In the genomic region with DNA sequence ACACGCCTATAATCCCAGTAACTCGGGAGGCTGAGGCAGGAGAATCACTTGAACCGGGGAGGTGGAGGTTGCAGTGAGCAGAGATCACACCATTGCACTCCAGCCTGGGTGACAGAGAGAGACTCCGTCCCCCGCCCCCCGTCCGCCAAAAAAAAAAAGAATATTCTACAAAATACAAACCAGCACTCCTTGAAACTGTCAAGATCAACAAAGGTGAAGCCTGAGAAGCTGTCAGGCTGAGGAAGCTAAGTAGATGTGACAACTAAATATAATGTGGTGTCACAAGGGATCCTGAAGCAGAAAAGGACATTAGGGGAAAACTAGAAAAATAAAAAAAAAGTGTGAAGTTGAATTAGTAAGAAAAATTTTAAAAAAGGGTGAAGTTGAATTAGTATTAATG, we compare ENCODE assay signal across 30 cellular contexts. TPM values are rescaled to one million over a fixed set of nuclear protein-coding genes. Genes with fewer than 3 reads are reported as not detected.
DNase-seq lines count a peak whose midpoint lies in the region; ATAC-seq and TF ChIP-seq lines count a peak whose summit lies in the region.
"Had no signal": no experiment of that assay in that cellular context is flagged by ENCODE, and none has a peak within 500 bp of the region (broad histone marks: within the 10 kb centered on the region; RNA-seq: fewer than 3 reads in every experiment).

No MANE protein-coding gene starts in this region.

- H3K9ac ChIP-seq in SK-N-SH: no peak overlapping the region
- no peak overlapping the region for H3K9ac ChIP-seq in KMS-11

- peaks cover 22 to 37% of the 10 kb centered on the region in 2 experiments for H3K36me3 ChIP-seq in SK-N-SH (replicated peaks in 1 of 2; ENCODE audit: control insufficient read depth in 1 of 2, insufficient read depth in 2 of 2, low read length in 1 of 2)
- no peaks in the 10 kb centered on the region for H3K36me3 ChIP-seq in KMS-11 (ENCODE audit: insufficient read depth)
- peaks cover 29% of the 10 kb centered on the region for H3K36me3 ChIP-seq in CD8-positive, alpha-beta T cell (ENCODE audit: insufficient read depth, low read length)
- H3K36me3 ChIP-seq: breast epithelium had no signal

- H2AFZ ChIP-seq in SK-N-SH (ENCODE audit: low read depth) (no peak overlapping the region), KMS-11 (ENCODE audit: low read depth) (no peak overlapping the region)

- H3K4me1 Mint-ChIP-seq in activated T-helper 17 cell treated with anti-CD3 and anti-CD28 coated beads, Interleukin-2, amount 50 U/mL, for 72 hours: peaks cover 14% of the 10 kb centered on the region
- peaks cover 17% of the 10 kb centered on the region for H3K4me1 Mint-ChIP-seq in nephron progenitor cell
- peaks cover 12% of the 10 kb centered on the region for H3K4me1 Mint-ChIP-seq in CD8-positive, alpha-beta T cell (ENCODE audit: low read depth)

- no peaks in the 10 kb centered on the region for H3K27me3 Mint-ChIP-seq in activated T-helper 17 cell treated with anti-CD3 and anti-CD28 coated beads, Interleukin-2, amount 50 U/mL, for 72 hours
- H3K27me3 Mint-ChIP-seq in nephron progenitor cell (ENCODE audit: low read depth, poor library complexity): no peaks in the 10 kb centered on the region
- H3K27me3 Mint-ChIP-seq in CD8-positive, alpha-beta T cell (ENCODE audit: low read depth): no peaks in the 10 kb centered on the region
- H3K27me3 Mint-ChIP-seq: CD4-positive, alpha-beta memory T cell had no signal

- peaks cover 16% of the 10 kb centered on the region for H3F3A ChIP-seq in SK-N-SH (replicated peaks; ENCODE audit: insufficient read depth)

- WGBS in SK-N-SH (ENCODE audit: low lambda C conversion rate): 97% methylated on average over 7 of the region's 7 CpGs

- peaks cover 52% of the 10 kb centered on the region for H3K36me3 Mint-ChIP-seq in activated T-helper 17 cell treated with anti-CD3 and anti-CD28 coated beads, Interleukin-2, amount 50 U/mL, for 72 hours (ENCODE audit: low read depth)
- peaks cover 45% of the 10 kb centered on the region for H3K36me3 Mint-ChIP-seq in nephron progenitor cell (ENCODE audit: low read depth)
- H3K36me3 Mint-ChIP-seq in CD8-positive, alpha-beta T cell: peaks cover 44% of the 10 kb centered on the region

- H3K9me3 Mint-ChIP-seq in activated T-helper 17 cell treated with anti-CD3 and anti-CD28 coated beads, Interleukin-2, amount 50 U/mL, for 72 hours: no peaks in the 10 kb centered on the region
- no peaks in the 10 kb centered on the region for H3K9me3 Mint-ChIP-seq in nephron progenitor cell
- no peaks in the 10 kb centered on the region for H3K9me3 Mint-ChIP-seq in CD8-positive, alpha-beta T cell
- H3K9me3 Mint-ChIP-seq: CD4-positive, alpha-beta memory T cell; HFFc6; T-helper 1 cell treated with Interleukin-12 subunit alpha and Interleukin-12 subunit beta and Interleukin-4 antibody, amounts not matched to agents 30 μg/mL and 1 μg/mL, for 36 hours had no signal

- H3K79me2 ChIP-seq in SK-N-SH (ENCODE audit: insufficient read depth): peaks cover 14% of the 10 kb centered on the region
- peaks cover 7% of the 10 kb centered on the region; the same call in 1 of the 2 replicates for H3K79me2 ChIP-seq in KMS-11 (ENCODE audit: insufficient read depth, low read depth)

- no peak overlapping the region for H3K4me3 Mint-ChIP-seq in activated T-helper 17 cell treated with anti-CD3 and anti-CD28 coated beads, Interleukin-2, amount 50 U/mL, for 72 hours
- H3K4me3 Mint-ChIP-seq in nephron progenitor cell: no peak overlapping the region
- no peak overlapping the region for H3K4me3 Mint-ChIP-seq in CD8-positive, alpha-beta T cell
- H3K4me3 Mint-ChIP-seq: CD4-positive, alpha-beta memory T cell; HFFc6; T-helper 1 cell treated with Interleukin-12 subunit alpha and Interleukin-12 subunit beta and Interleukin-4 antibody, amounts not matched to agents 30 μg/mL and 1 μg/mL, for 36 hours had no signal

- peak overlapping the region; percentile 87 for H3K27ac Mint-ChIP-seq in activated T-helper 17 cell treated with anti-CD3 and anti-CD28 coated beads, Interleukin-2, amount 50 U/mL, for 72 hours
- peak overlapping the region; percentile 83 for H3K27ac Mint-ChIP-seq in nephron progenitor cell
- H3K27ac Mint-ChIP-seq in CD8-positive, alpha-beta T cell: no peak overlapping the region
- H3K27ac Mint-ChIP-seq: HFFc6 had no signal

- CTCF ChIA-PET in SK-N-SH (lab: Yijun Ruan, JAX): interaction anchor here (2.3 kb wide), 1 partner anchor 61 kb away, joined by 8 read pairs; no protein-coding TSS in a partner anchor
- CTCF ChIA-PET in CD8-positive, alpha-beta T cell (lab: Charles Lee): interaction anchor here (0.6 kb wide), 1 partner anchor 500 kb away, joined by 3 read pairs; no protein-coding TSS in a partner anchor

- H4K20me1 ChIP-seq in SK-N-SH (ENCODE audit: insufficient read depth): peaks cover 21% of the 10 kb centered on the region
- H4K20me1 ChIP-seq in KMS-11 (ENCODE audit: insufficient read depth): no peaks in the 10 kb centered on the region

- H3K4me1 ChIP-seq in SK-N-SH (ENCODE audit: control insufficient read depth in 1 of 2, insufficient read depth in 2 of 2, low read depth in 1 of 2, low read length in 1 of 2) (peaks cover 14 to 22% of the 10 kb centered on the region in 2 experiments; a peak in 3 of 4 replicates), KMS-11 (ENCODE audit: low read depth, poor library complexity, severe bottlenecking) (peaks cover 51% of the 10 kb centered on the region)
- H3K4me1 ChIP-seq in CD8-positive, alpha-beta T cell (ENCODE audit: insufficient read depth, low read length): peaks cover 17% of the 10 kb centered on the region

- H3K4me2 ChIP-seq in SK-N-SH: no peak overlapping the region
- 0 out of 2 replicates have a peak overlapping the region, but pooled peaks have one; percentile 90 for H3K4me2 ChIP-seq in KMS-11

- no peaks in the 10 kb centered on the region for H3K27me3 ChIP-seq in SK-N-SH (ENCODE audit: insufficient read depth)
- no peaks in the 10 kb centered on the region for H3K27me3 ChIP-seq in KMS-11 (ENCODE audit: insufficient read depth, low read depth)
- no peaks in the 10 kb centered on the region for H3K27me3 ChIP-seq in CD8-positive, alpha-beta T cell (ENCODE audit: insufficient read depth, low read length)
- H3K27me3 ChIP-seq: breast epithelium, right lobe of liver, stomach, tibial nerve had no signal

- H3K4me3 ChIP-seq in SK-N-SH (ENCODE audit: low read depth in 2 of 2, low read length in 1 of 2) (no peak overlapping the region), KMS-11 (IDR thresholded peaks at IDR 0.05; ENCODE audit: insufficient read depth, low read depth, low read length) (no peak overlapping the region)
- no peak overlapping the region for H3K4me3 ChIP-seq in CD8-positive, alpha-beta T cell (ENCODE audit: low read depth, low read length)
- H3K4me3 ChIP-seq: breast epithelium, mucosa of descending colon, right lobe of liver, stomach, tibial nerve had no signal

- no peaks in the 10 kb centered on the region for H3K9me2 ChIP-seq in SK-N-SH

- H3K27ac ChIP-seq in SK-N-SH (ENCODE audit: low read depth in 2 of 2, low read length in 1 of 2): no peak overlapping the region
- H3K27ac ChIP-seq in KMS-11: peak overlapping the region; percentile 73
- H3K27ac ChIP-seq in CD8-positive, alpha-beta T cell (ENCODE audit: low read depth, low read length): no peak overlapping the region
- H3K27ac ChIP-seq: 22Rv1, breast epithelium, right lobe of liver, stomach, tibial nerve had no signal

- TF ChIP-seq CTCF in SK-N-SH (IDR thresholded peaks at IDR 0.05) (no peak), KMS-11 (conservative IDR thresholded peaks at IDR 0.05; ENCODE audit: low read depth, low read length) (no peak), nephron progenitor cell (IDR thresholded peaks at IDR 0.05) (no peak)
- TF ChIP-seq CTCF in CD8-positive, alpha-beta T cell (IDR thresholded peaks at IDR 0.05): no peak

- no peak for TF ChIP-seq RAD21 in SK-N-SH (IDR thresholded peaks at IDR 0.05; ENCODE audit: low read length)

- no peaks in the 10 kb centered on the region for H3K9me3 ChIP-seq in SK-N-SH
- no peaks in the 10 kb centered on the region for H3K9me3 ChIP-seq in CD8-positive, alpha-beta T cell (ENCODE audit: low read length)
- H3K9me3 ChIP-seq: breast epithelium, mucosa of descending colon, right lobe of liver, stomach, tibial nerve had no signal

- ATAC-seq in SK-N-SH treated with all-trans-retinoic acid at 6 μM for 48 hours (no peak), HG02610 (IDR thresholded peaks at IDR 0.05; ENCODE audit: unreplicated experiment) (no peak), GM19455 (IDR thresholded peaks at IDR 0.05; ENCODE audit: unreplicated experiment) (no peak)
- ATAC-seq in activated T-helper 17 cell treated with anti-CD3 and anti-CD28 coated beads, Interleukin-2, amount 50 U/mL, for 72 hours (replicated peaks): no peak
- no peak for ATAC-seq in CD8-positive, alpha-beta T cell
- ATAC-seq: mucosa of descending colon, Panc1, right lobe of liver had no signal

- intact Hi-C loops in CD8-positive, alpha-beta T cell (cut with DNase I, micrococcal nuclease): no loop called here

- TF ChIP-seq EP300 in SK-N-SH (IDR thresholded peaks at IDR 0.05; ENCODE audit: borderline replicate concordance in 1 of 2, low read depth in 1 of 2, low read length in 1 of 2): no peak

- DNase-seq in SK-N-SH: no peak
- DNase-seq in nephron progenitor cell: no peak
- no peak for DNase-seq in CD8-positive, alpha-beta T cell
- DNase-seq: activated CD4-positive, alpha-beta T cell treated with anti-CD3 and anti-CD28 coated beads for 4 hours; activated effector memory CD4-positive, alpha-beta T cell treated with Interleukin-2 at 50 U/mL for 16 hours; amniotic stem cell; CD4-positive, alpha-beta memory T cell; cortex of kidney; DMS153; HFFc6; NCI-H1436; NCI-H2107; stimulated activated CD4-positive, alpha-beta T cell treated with anti-CD3 and anti-CD28 coated beads, Interleukin-4, amount 100 ng/mL, for 4 hours; stomach had no signal

- POLR2A ChIA-PET in SK-N-SH (lab: Yijun Ruan, JAX): no interaction called here
- POLR2A ChIA-PET in CD8-positive, alpha-beta T cell (lab: Charles Lee): no interaction called here

RNA-seq across cellular contexts. Expression of a gene that starts 6.2 kb away (rescaled TPM):
- 80.8 and 85.3 TPM in 2 replicates for polyA plus RNA-seq in SK-N-SH (2012; rRNA removed)
- 64.7 and 70.5 TPM in 2 replicates for polyA plus RNA-seq in SK-N-SH (2012; cell fraction: cytosol; rRNA removed)
- 202 and 222 TPM in 2 replicates for polyA plus RNA-seq in SK-N-SH (2012; cell fraction: nucleus; rRNA removed)
- 10 to 100 TPM; 51.0 to 69.9 TPM for total RNA-seq in activated T-helper 17 cell treated with anti-CD3 and anti-CD28 coated beads, Interleukin-2, amount 50 U/mL, for 72 hours
- total RNA-seq in CD8-positive, alpha-beta T cell: 10 to 100 TPM; 35.4 to 35.9 TPM

RNA-seq across cellular contexts. Expression of a gene that starts 21.4 kb away (rescaled TPM):
- polyA plus RNA-seq in SK-N-SH (2012; rRNA removed): 15.7 and 20.5 TPM in 2 replicates
- 9.0 and 13.6 TPM in 2 replicates for polyA plus RNA-seq in SK-N-SH (2012; cell fraction: cytosol; rRNA removed)
- 41.2 and 55.4 TPM in 2 replicates for polyA plus RNA-seq in SK-N-SH (2012; cell fraction: nucleus; rRNA removed)
- 10 to 100 TPM; 49.7 to 64.2 TPM for total RNA-seq in activated T-helper 17 cell treated with anti-CD3 and anti-CD28 coated beads, Interleukin-2, amount 50 U/mL, for 72 hours
- total RNA-seq in CD8-positive, alpha-beta T cell: 10 to 100 TPM; 12.3 to 13.8 TPM

RNA-seq across cellular contexts. Expression of a gene that starts 25.7 kb away (rescaled TPM):
- 0.23 TPM in 1 of 2 replicates, not detected in the other for polyA plus RNA-seq in SK-N-SH (2012; rRNA removed)
- polyA plus RNA-seq in SK-N-SH (2012; cell fraction: cytosol; rRNA removed): not detected in 2 replicates
- 0.08 and 0.65 TPM in 2 replicates for polyA plus RNA-seq in SK-N-SH (2012; cell fraction: nucleus; rRNA removed)
- 1 to 10 TPM in 1 of 2 donors, not detected in 1; 1.6 TPM for total RNA-seq in activated T-helper 17 cell treated with anti-CD3 and anti-CD28 coated beads, Interleukin-2, amount 50 U/mL, for 72 hours
- 1 to 10 TPM; 3.0 to 3.1 TPM for total RNA-seq in CD8-positive, alpha-beta T cell
- total RNA-seq: breast epithelium, fibroblast of lung, NCI-H460, posterior vena cava, stomach, tibial nerve had no signal
- polyA plus RNA-seq: keratinocyte had no signal

RNA-seq across cellular contexts. Expression of a gene that starts 33.4 kb away (rescaled TPM):
- 0.13 and 0.25 TPM in 2 replicates for polyA plus RNA-seq in SK-N-SH (2012; rRNA removed)
- 0.35 and 0.43 TPM in 2 replicates for polyA plus RNA-seq in SK-N-SH (2012; cell fraction: cytosol; rRNA removed)
- 0.76 and 0.94 TPM in 2 replicates for polyA plus RNA-seq in SK-N-SH (2012; cell fraction: nucleus; rRNA removed)
- 100 to 1,000 TPM; 198 to 216 TPM for total RNA-seq in activated T-helper 17 cell treated with anti-CD3 and anti-CD28 coated beads, Interleukin-2, amount 50 U/mL, for 72 hours
- total RNA-seq in CD8-positive, alpha-beta T cell: 100 to 1,000 TPM; 147 to 150 TPM
- total RNA-seq: NCI-H460 had no signal
- polyA plus RNA-seq: fibroblast of lung, keratinocyte had no signal

RNA-seq across cellular contexts. Expression of a gene that starts 46.3 kb away (rescaled TPM):
- polyA plus RNA-seq in SK-N-SH (2012; rRNA removed): 7.9 and 8.8 TPM in 2 replicates
- polyA plus RNA-seq in SK-N-SH (2012; cell fraction: cytosol; rRNA removed): 7.3 and 7.6 TPM in 2 replicates
- polyA plus RNA-seq in SK-N-SH (2012; cell fraction: nucleus; rRNA removed): 14.8 and 17.0 TPM in 2 replicates
- 10 to 100 TPM; 10.2 to 10.5 TPM for total RNA-seq in activated T-helper 17 cell treated with anti-CD3 and anti-CD28 coated beads, Interleukin-2, amount 50 U/mL, for 72 hours
- total RNA-seq in CD8-positive, alpha-beta T cell: 1 to 10 TPM; 2.3 to 2.4 TPM
